20 cellular contexts compared by ENCODE assay signal in the genomic region with DNA sequence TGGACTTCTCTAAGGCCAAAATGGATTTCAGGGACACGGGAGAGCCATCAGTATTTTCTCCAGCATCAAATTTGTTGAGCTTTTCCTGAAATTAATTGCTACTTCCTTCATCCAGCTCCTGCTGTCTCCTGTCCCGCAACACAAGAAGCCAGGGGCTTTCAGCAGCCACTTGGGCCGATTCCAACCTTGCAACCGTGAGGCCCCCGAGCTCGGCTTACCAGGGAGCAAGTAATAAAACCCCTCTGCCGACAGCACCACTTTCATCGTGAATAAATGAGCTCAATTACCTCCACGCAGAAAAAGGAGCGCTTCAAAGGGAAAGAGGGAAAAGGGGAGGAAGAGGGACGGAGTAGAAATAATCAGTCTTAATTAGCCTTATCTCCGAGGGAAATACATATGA.
DNase-seq lines count a peak whose midpoint lies in the region; ATAC-seq and TF ChIP-seq lines count a peak whose summit lies in the region.
"Had no signal": no experiment of that assay in that cellular context is flagged by ENCODE, and none has a peak within 500 bp of the region (broad histone marks: within the 10 kb centered on the region; RNA-seq: fewer than 3 reads in every experiment).

No MANE protein-coding gene starts in this region.

- no peak overlapping the region for H4K5ac ChIP-seq in H9 (ENCODE audit: insufficient read length, low read depth, low read length)

- H3K27me3 ChIP-seq in H9 (ENCODE audit: insufficient read depth, low read length) (no peaks in the 10 kb centered on the region; the same call in 1 of the 2 replicates), smooth muscle cell (ENCODE audit: low read depth) (no peaks in the 10 kb centered on the region)

- H3F3A ChIP-seq in smooth muscle cell (ENCODE audit: low read depth) = no peaks in the 10 kb centered on the region

- H3K27ac ChIP-seq in H9 (ENCODE audit: insufficient read length, low read depth, low read length) (no peak overlapping the region), smooth muscle cell (ENCODE audit: low read depth) (peak overlapping the region; percentile 73)
- H3K27ac ChIP-seq: PC-9, SJSA1 had no signal

- H3K4me3 Mint-ChIP-seq in H9 = no peak overlapping the region
- H3K4me3 Mint-ChIP-seq: CD4-positive, alpha-beta T cell; T-cell had no signal

- no peak for ATAC-seq in GM18520 (IDR thresholded peaks at IDR 0.05; ENCODE audit: unreplicated experiment)
- ATAC-seq: T-cell had no signal

- H3K18ac ChIP-seq in H9 (ENCODE audit: insufficient read length, low read depth, low read length) = no peak overlapping the region

- DNase-seq in NCI-H2171 treated with DMSO at 0.1 percent for 48 hours (lab: John Stamatoyannopoulos, UW) (peak; percentile 27), NCI-H2171 (lab: John Stamatoyannopoulos, UW) (no peak), H9 (no peak), left kidney (ENCODE audit: low read depth, low spot score) (peak; percentile 72), smooth muscle cell (lab: John Stamatoyannopoulos, UW; ENCODE audit: unreplicated experiment) (no peak), COR-L47 (lab: John Stamatoyannopoulos, UW) (no peak), mesenteric fat pad (ENCODE audit: low spot score) (no peak)
- DNase-seq: CD4-positive, alpha-beta T cell; GF-D8; NCI-H1048; NCI-H1436; NCI-H187 treated with DMSO at 0.1 percent for 48 hours; NCI-H2107; NCI-H524; NCI-H82; PC-9; Right ventricle myocardium superior; T-cell had no signal

- H3K27me3 Mint-ChIP-seq in H9 (ENCODE audit: low read depth) = no peaks in the 10 kb centered on the region

- H3K9me3 Mint-ChIP-seq in H9 = no peaks in the 10 kb centered on the region
- H3K9me3 Mint-ChIP-seq: CD4-positive, alpha-beta T cell; T-cell had no signal

- no peak overlapping the region for H2BK5ac ChIP-seq in H9 (ENCODE audit: insufficient read length, low read length)

- no peak overlapping the region for H4K8ac ChIP-seq in H9 (replicated peaks; ENCODE audit: insufficient read length, low read depth, low read length)

- H2BK15ac ChIP-seq in H9 (ENCODE audit: low read depth, low read length) = no peak overlapping the region

- H3T11ph ChIP-seq in H9 (ENCODE audit: low read length) = no peak overlapping the region

- no peak overlapping the region for H2BK12ac ChIP-seq in H9 (ENCODE audit: insufficient read length, low read depth, low read length)

- no peak overlapping the region for H3K23ac ChIP-seq in H9 (ENCODE audit: insufficient read length, low read depth, low read length)

- H3K4ac ChIP-seq in H9 (ENCODE audit: low read depth, low read length) = no peak overlapping the region

- H3K9me3 ChIP-seq in H9 (ENCODE audit: control insufficient read depth, low read depth, low read length) (no peaks in the 10 kb centered on the region), smooth muscle cell (replicated peaks; ENCODE audit: low read depth) (no peaks in the 10 kb centered on the region)
- H3K9me3 ChIP-seq: SJSA1 had no signal

- no peaks in the 10 kb centered on the region for H3K23me2 ChIP-seq in H9 (ENCODE audit: insufficient read length, low read depth, low read length, poor library complexity, severe bottlenecking)

- H3K36me3 ChIP-seq in smooth muscle cell (ENCODE audit: low read depth) = no peaks in the 10 kb centered on the region
- H3K36me3 ChIP-seq: SJSA1 had no signal

- peaks cover 8 to 11% of the 10 kb centered on the region in 2 experiments; a peak in 3 of 4 replicates for H3K4me1 Mint-ChIP-seq in H9
- H3K4me1 Mint-ChIP-seq: T-cell had no signal

- peaks cover 0 to 31% (median 17%) of the 10 kb centered on the region in 3 experiments; a peak in 5 of 7 replicates for H3K36me3 Mint-ChIP-seq in H9 (ENCODE audit: insufficient read depth in 1 of 3, low read depth in 3 of 3)
- H3K36me3 Mint-ChIP-seq: T-cell had no signal

- no peak overlapping the region for H4K91ac ChIP-seq in H9 (ENCODE audit: insufficient read length, low read depth, low read length)

- H3K4me1 ChIP-seq in H9 (ENCODE audit: insufficient read depth, low read length) (no peaks in the 10 kb centered on the region), smooth muscle cell (ENCODE audit: low read depth) (no peaks in the 10 kb centered on the region)

- no peak overlapping the region for H3K56ac ChIP-seq in H9 (ENCODE audit: insufficient read length, low read depth, low read length)

- no peak overlapping the region for H3K4me2 ChIP-seq in H9 (ENCODE audit: insufficient read depth, insufficient read length, low read length)
- no peak overlapping the region for H3K4me2 ChIP-seq in smooth muscle cell
- H3K4me2 ChIP-seq: PC-9 had no signal

- TF ChIP-seq CTCF in H9 (conservative IDR thresholded peaks at IDR 0.05) (no peak), smooth muscle cell (IDR thresholded peaks at IDR 0.05; ENCODE audit: borderline replicate concordance, insufficient read depth, poor library complexity, severe bottlenecking) (no peak)

- no peak overlapping the region for H3K14ac ChIP-seq in H9 (ENCODE audit: insufficient read depth, low read length)

- H3K9ac ChIP-seq in H9 (ENCODE audit: extremely low read depth, insufficient read length, low read length) = no peak overlapping the region
- H3K9ac ChIP-seq in smooth muscle cell (ENCODE audit: low read depth) = no peak overlapping the region

- H4K20me1 ChIP-seq in H9 (ENCODE audit: control insufficient read depth, insufficient read depth, insufficient read length) (no peaks in the 10 kb centered on the region), smooth muscle cell (ENCODE audit: low read depth) (no peaks in the 10 kb centered on the region)

- WGBS in H9 (ENCODE audit: extremely low coverage, insufficient read length, low lambda C conversion rate) = no CpG with 5 or more reads among the region's 12 CpGs
- 81% methylated on average over 12 of the region's 12 CpGs for WGBS in smooth muscle cell (ENCODE audit: low lambda C conversion rate)

- no peak overlapping the region for H2BK20ac ChIP-seq in H9 (ENCODE audit: low read depth, low read length, poor library complexity, severe bottlenecking)

- no peak overlapping the region for H2AFZ ChIP-seq in H9 (ENCODE audit: low read length)
- no peak overlapping the region for H2AFZ ChIP-seq in smooth muscle cell (ENCODE audit: low read depth)
- H2AFZ ChIP-seq: PC-9 had no signal

- peak overlapping the region in 2 of 3 experiments; percentile 40 to 61; a peak in 2 of 7 replicates for H3K27ac Mint-ChIP-seq in H9
- H3K27ac Mint-ChIP-seq: CD4-positive, alpha-beta T cell; T-cell had no signal

- no peaks in the 10 kb centered on the region for H3K79me1 ChIP-seq in H9 (ENCODE audit: insufficient read depth, low read depth, low read length, poor library complexity, severe bottlenecking)

- H3K79me2 ChIP-seq in H9 (ENCODE audit: insufficient read depth, low read length) (no peaks in the 10 kb centered on the region), smooth muscle cell (ENCODE audit: low read depth) (no peaks in the 10 kb centered on the region)

- no peak overlapping the region for H3K4me3 ChIP-seq in smooth muscle cell
- H3K4me3 ChIP-seq: PC-9, SJSA1 had no signal

- H2BK120ac ChIP-seq in H9 (ENCODE audit: low read depth, low read length, poor library complexity, severe bottlenecking) = no peak overlapping the region

- H2AK5ac ChIP-seq in H9 (ENCODE audit: insufficient read length, low read length) = no peak overlapping the region

Comparison
In these comparisons a context has a peak if more than half of its experiments do, and no peak if none do; other contexts are left out.
1. DNase-seq: peak in NCI-H2171 treated with DMSO at 0.1 percent for 48 hours (single experiment) and left kidney (single experiment); none in NCI-H2171 (single experiment), H9 (single experiment), smooth muscle cell (single experiment), COR-L47 (single experiment) and mesenteric fat pad (single experiment).